8 cellular contexts compared by ENCODE assay signal in the genomic region with DNA sequence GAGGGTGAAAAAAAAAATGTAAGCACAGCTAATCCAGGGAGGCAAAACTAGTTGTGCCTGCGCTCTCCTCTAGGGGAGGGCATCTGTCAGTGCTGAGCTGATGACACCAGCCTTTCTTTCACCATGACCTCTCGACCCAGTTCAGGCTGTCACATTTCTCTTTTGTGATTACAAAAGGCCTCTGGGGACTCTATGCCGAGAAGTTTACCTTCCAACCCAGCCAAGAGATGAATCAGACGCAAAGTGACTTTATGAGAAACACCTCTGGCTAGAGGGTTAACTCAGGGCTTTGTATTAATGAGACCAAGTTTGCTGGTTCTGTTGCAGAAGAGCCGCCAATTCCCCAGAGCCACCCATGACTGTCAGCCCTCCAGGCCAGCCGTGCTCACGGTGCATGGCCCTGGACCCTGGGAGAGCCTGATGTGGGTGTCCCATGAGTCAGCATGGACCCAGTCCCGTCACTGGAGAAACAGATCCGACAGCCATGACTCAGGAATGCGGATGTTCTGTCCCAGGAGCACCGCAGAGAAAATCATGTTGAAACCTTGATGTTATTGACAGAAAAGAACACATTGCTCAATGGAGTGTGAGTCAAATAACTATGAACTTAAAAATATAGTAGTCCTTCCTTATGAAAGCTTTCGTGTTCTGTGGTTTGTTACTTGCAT.
DNase-seq lines count a peak whose midpoint lies in the region; ATAC-seq and TF ChIP-seq lines count a peak whose summit lies in the region.

No MANE protein-coding gene starts in this region.

- peak; percentile 99 for ATAC-seq in RWPE2 (ENCODE audit: low read depth)
- peak; percentile 58 for ATAC-seq in Right ventricle myocardium superior (ENCODE audit: poor library complexity)
- peak; percentile 77 for ATAC-seq in stimulated activated memory B cell treated with anti-CD40 and anti-IgM and Interleukin-4, amounts not matched to agents 10 μg/mL and 1 μg/mL and 100 μg/mL, for 72 hours

- DNase-seq in AG10803 (ENCODE audit: low read depth) = peak; percentile 99
- peak; percentile 23 for DNase-seq in HEK293T (ENCODE audit: extremely low spot score)
- peak; percentile 97 for DNase-seq in RWPE2 (ENCODE audit: low spot score)
- DNase-seq in Right ventricle myocardium superior = peak; percentile 61
- no peak for DNase-seq in NCI-H2107 treated with DMSO at 0.1 percent for 48 hours (lab: John Stamatoyannopoulos, UW; ENCODE audit: unreplicated experiment)
- no peak for DNase-seq in hypothalamus (lab: John Stamatoyannopoulos, UW)
- DNase-seq in cortex of kidney (lab: John Stamatoyannopoulos, UW) = no peak

- peak; percentile 65 for TF ChIP-seq CTCF in AG10803 (conservative IDR thresholded peaks at IDR 0.05; ENCODE audit: low read length)
- peak; percentile 53 for TF ChIP-seq CTCF in RWPE2 (IDR thresholded peaks at IDR 0.05; ENCODE audit: poor library complexity, severe bottlenecking)

- no peaks in the 10 kb centered on the region for H3K27me3 ChIP-seq in RWPE2 (ENCODE audit: insufficient read depth, poor library complexity, severe bottlenecking)

- H3K9me3 ChIP-seq in RWPE2 (ENCODE audit: severe bottlenecking) = no peaks in the 10 kb centered on the region

- POLR2A ChIA-PET in HEK293T (lab: Yijun Ruan, JAX) = no interaction called here

- H3K4me1 Mint-ChIP-seq in stimulated activated memory B cell treated with anti-CD40 and anti-IgM and Interleukin-4, amounts not matched to agents 10 μg/mL and 1 μg/mL and 100 μg/mL, for 72 hours = no peaks in the 10 kb centered on the region

- H3K27ac ChIP-seq in RWPE2 (ENCODE audit: poor library complexity, severe bottlenecking) = peak overlapping the region; percentile 90

- no peak overlapping the region; the same call in 1 of the 2 replicates for H3K4me3 ChIP-seq in AG10803 (ENCODE audit: low read length)
- no peak overlapping the region for H3K4me3 ChIP-seq in RWPE2 (ENCODE audit: severe bottlenecking)

- no peak overlapping the region for H3K4me3 Mint-ChIP-seq in stimulated activated memory B cell treated with anti-CD40 and anti-IgM and Interleukin-4, amounts not matched to agents 10 μg/mL and 1 μg/mL and 100 μg/mL, for 72 hours

- CTCF ChIA-PET in HEK293T (lab: Yijun Ruan, JAX) = interaction anchor here (0.7 kb wide), 1 partner anchor 97 kb away, joined by 4 read pairs; no protein-coding TSS in a partner anchor

- intact Hi-C loops in Right ventricle myocardium superior (cut with DNase I) = no loop called here

- no peaks in the 10 kb centered on the region for H3K36me3 Mint-ChIP-seq in stimulated activated memory B cell treated with anti-CD40 and anti-IgM and Interleukin-4, amounts not matched to agents 10 μg/mL and 1 μg/mL and 100 μg/mL, for 72 hours

- H3K27me3 Mint-ChIP-seq in stimulated activated memory B cell treated with anti-CD40 and anti-IgM and Interleukin-4, amounts not matched to agents 10 μg/mL and 1 μg/mL and 100 μg/mL, for 72 hours = peaks cover 25% of the 10 kb centered on the region

- H3K27ac Mint-ChIP-seq in stimulated activated memory B cell treated with anti-CD40 and anti-IgM and Interleukin-4, amounts not matched to agents 10 μg/mL and 1 μg/mL and 100 μg/mL, for 72 hours = no peak overlapping the region

- H3K36me3 ChIP-seq in RWPE2 (ENCODE audit: low read depth) = no peaks in the 10 kb centered on the region

- H3K4me1 ChIP-seq in RWPE2 (ENCODE audit: insufficient read depth, poor library complexity, severe bottlenecking) = peaks cover 30% of the 10 kb centered on the region

- no peaks in the 10 kb centered on the region for H3K9me3 Mint-ChIP-seq in stimulated activated memory B cell treated with anti-CD40 and anti-IgM and Interleukin-4, amounts not matched to agents 10 μg/mL and 1 μg/mL and 100 μg/mL, for 72 hours

TF ChIP-seq in HEK293T, 16 proteins besides CTCF, POLR2A, EP300 and RAD21:
- no peak for TF ChIP-seq ZNF384 (IDR thresholded peaks at IDR 0.05)
- no peak for TF ChIP-seq HDGF (IDR thresholded peaks at IDR 0.05; ENCODE audit: borderline replicate concordance)
- no peak for TF ChIP-seq NFRKB (IDR thresholded peaks at IDR 0.05)
- TF ChIP-seq SP1 (IDR thresholded peaks at IDR 0.05) = no peak
- no peak for TF ChIP-seq BHLHE40 (IDR thresholded peaks at IDR 0.05; ENCODE audit: borderline replicate concordance)
- no peak for TF ChIP-seq FOXA1 (IDR thresholded peaks at IDR 0.05)
- TF ChIP-seq ELF4 (IDR thresholded peaks at IDR 0.05) = no peak
- TF ChIP-seq LEF1 (IDR thresholded peaks at IDR 0.05; ENCODE audit: borderline replicate concordance) = no peak
- TF ChIP-seq, protein P1, sequence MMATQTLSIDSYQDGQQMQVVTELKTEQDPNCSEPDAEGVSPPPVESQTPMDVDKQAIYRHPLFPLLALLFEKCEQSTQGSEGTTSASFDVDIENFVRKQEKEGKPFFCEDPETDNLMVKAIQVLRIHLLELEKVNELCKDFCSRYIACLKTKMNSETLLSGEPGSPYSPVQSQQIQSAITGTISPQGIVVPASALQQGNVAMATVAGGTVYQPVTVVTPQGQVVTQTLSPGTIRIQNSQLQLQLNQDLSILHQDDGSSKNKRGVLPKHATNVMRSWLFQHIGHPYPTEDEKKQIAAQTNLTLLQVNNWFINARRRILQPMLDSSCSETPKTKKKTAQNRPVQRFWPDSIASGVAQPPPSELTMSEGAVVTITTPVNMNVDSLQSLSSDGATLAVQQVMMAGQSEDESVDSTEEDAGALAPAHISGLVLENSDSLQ (IDR thresholded peaks at IDR 0.05) = no peak
- TF ChIP-seq ARNT (IDR thresholded peaks at IDR 0.05) = no peak
- TF ChIP-seq TARDBP (IDR thresholded peaks at IDR 0.05) = no peak
- no peak for TF ChIP-seq CTBP1 (IDR thresholded peaks at IDR 0.05; ENCODE audit: borderline replicate concordance)
- no peak for TF ChIP-seq L3MBTL2 (conservative IDR thresholded peaks at IDR 0.05)
- TF ChIP-seq FOXM1 (IDR thresholded peaks at IDR 0.05; ENCODE audit: borderline replicate concordance) = no peak
- TF ChIP-seq SUZ12 (IDR thresholded peaks at IDR 0.05) = no peak

Comparison
In these comparisons a context has a peak if more than half of its experiments do, and no peak if none do; other contexts are left out.
1. DNase-seq: peak in AG10803 (single experiment), HEK293T (single experiment), RWPE2 (single experiment) and Right ventricle myocardium superior (single experiment); none in NCI-H2107 treated with DMSO at 0.1 percent for 48 hours (single experiment), hypothalamus (0 of 51) and cortex of kidney (single experiment).
2. Peak in every context shown above with its lines, with median percentiles within 50 percentile points of each other: ATAC-seq.